Comparison of ENCODE assay signal across 1 cellular context in the genomic region with DNA sequence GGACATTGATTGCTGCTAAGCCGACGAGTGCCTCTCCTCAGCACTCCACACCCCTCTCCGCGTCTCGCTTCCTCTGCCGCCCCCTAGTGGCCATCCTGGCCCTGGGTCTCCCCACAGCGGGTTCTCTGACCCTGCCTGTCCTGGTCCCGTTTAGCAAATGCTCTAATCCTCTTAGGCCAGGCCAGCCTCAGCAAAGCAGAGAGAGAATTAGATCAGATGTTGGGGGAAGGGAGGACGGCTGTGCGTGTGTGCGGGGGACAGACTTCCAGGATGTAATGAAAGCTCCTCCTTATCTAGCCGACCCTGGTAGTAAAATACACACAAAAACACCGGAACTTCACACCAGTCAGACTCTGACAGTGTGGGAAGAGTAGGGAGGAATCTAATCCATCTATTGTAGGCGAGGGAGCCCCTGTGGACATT.
TF ChIP-seq lines count a peak whose summit lies in the region.

No MANE protein-coding gene starts in this region.

TF ChIP-seq in HEK293, 187 proteins besides CTCF, POLR2A, EP300 and RAD21 (continued from another document):
- TF ChIP-seq PRDM10 (tag by site-specific recombination; IDR thresholded peaks at IDR 0.05) (peak; percentile 56), ZNF791 (tag by site-specific recombination; IDR thresholded peaks at IDR 0.05) (no peak), YY2 (tag by site-specific recombination; IDR thresholded peaks at IDR 0.05) (no peak), ZNF843 (tag by site-specific recombination; IDR thresholded peaks at IDR 0.05) (no peak), ZNF654 (tag by site-specific recombination; IDR thresholded peaks at IDR 0.05; ENCODE audit: low read depth) (peak; percentile 80), ZNF768 (tag by site-specific recombination; IDR thresholded peaks at IDR 0.05) (no peak), ZNF530 (tag by site-specific recombination; IDR thresholded peaks at IDR 0.05; ENCODE audit: low read depth) (no peak), GLIS1 (tag by site-specific recombination; IDR thresholded peaks at IDR 0.05) (0 out of 2 replicates have a peak, but pooled peaks have one; percentile 7), ZNF660 (tag by site-specific recombination; IDR thresholded peaks at IDR 0.05) (peak; percentile 85), ZNF785 (tag by site-specific recombination; IDR thresholded peaks at IDR 0.05) (no peak), FEZF1 (tag by site-specific recombination; IDR thresholded peaks at IDR 0.05) (no peak), ZNF416 (tag by site-specific recombination; IDR thresholded peaks at IDR 0.05) (no peak), ZNF48 (tag by site-specific recombination; IDR thresholded peaks at IDR 0.05) (no peak), ZFHX2 (tag by site-specific recombination; conservative IDR thresholded peaks at IDR 0.05) (peak; percentile 56), PATZ1 (tag by site-specific recombination; IDR thresholded peaks at IDR 0.05) (peak; percentile 30), ZFP37 (tag by site-specific recombination; IDR thresholded peaks at IDR 0.05) (peak; percentile 57; the same call in 1 of the 2 replicates), GFI1B (tag by site-specific recombination; IDR thresholded peaks at IDR 0.05) (no peak), ZNF146 (tag by site-specific recombination; IDR thresholded peaks at IDR 0.05) (no peak), ZNF701 (tag by site-specific recombination; IDR thresholded peaks at IDR 0.05) (no peak), KLF8 (tag by site-specific recombination; IDR thresholded peaks at IDR 0.05) (peak; percentile 52; the same call in 1 of the 2 replicates), ZNF571 (tag by site-specific recombination; IDR thresholded peaks at IDR 0.05) (no peak), WT1 (tag by site-specific recombination; IDR thresholded peaks at IDR 0.05) (no peak), KLF17 (tag by site-specific recombination; IDR thresholded peaks at IDR 0.05) (no peak)
- TF ChIP-seq, protein P1, sequence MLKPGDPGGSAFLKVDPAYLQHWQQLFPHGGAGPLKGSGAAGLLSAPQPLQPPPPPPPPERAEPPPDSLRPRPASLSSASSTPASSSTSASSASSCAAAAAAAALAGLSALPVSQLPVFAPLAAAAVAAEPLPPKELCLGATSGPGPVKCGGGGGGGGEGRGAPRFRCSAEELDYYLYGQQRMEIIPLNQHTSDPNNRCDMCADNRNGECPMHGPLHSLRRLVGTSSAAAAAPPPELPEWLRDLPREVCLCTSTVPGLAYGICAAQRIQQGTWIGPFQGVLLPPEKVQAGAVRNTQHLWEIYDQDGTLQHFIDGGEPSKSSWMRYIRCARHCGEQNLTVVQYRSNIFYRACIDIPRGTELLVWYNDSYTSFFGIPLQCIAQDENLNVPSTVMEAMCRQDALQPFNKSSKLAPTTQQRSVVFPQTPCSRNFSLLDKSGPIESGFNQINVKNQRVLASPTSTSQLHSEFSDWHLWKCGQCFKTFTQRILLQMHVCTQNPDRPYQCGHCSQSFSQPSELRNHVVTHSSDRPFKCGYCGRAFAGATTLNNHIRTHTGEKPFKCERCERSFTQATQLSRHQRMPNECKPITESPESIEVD (tag by site-specific recombination; IDR thresholded peaks at IDR 0.05): no peak
